In the genomic region with DNA sequence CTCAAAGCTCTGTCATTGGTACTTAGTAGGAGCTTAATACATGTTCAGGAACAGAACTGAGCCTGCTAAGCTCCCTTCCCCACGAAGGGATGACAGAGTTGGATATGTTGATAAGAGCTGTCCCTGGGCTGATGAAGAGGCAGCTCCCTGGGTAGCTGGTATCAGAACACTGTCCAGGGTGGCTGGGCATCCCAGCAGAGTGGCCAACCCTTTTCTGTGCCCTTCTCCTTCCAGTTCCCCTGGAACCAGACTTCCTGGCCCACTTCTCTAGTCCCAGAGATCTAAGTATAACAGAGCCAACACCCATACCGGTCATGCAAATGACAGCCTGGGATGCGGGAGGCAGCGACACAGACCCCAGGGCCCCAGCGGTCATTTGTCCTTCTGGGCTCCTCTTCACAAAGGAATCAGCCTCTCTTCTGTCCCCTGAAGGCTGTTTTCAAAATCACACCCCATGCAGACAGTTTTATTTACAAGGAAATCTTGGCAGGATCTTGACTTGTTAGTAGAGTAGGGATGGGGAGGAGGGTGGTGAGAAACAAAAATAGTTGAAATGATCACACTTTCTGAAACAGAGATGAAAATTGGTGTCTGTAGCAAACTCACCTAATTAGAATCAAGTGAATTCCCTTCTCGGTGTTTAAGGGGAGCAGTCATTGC, we compare ENCODE assay signal across 10 cellular contexts. TPM values are rescaled to one million over a fixed set of nuclear protein-coding genes. Genes with fewer than 3 reads are reported as not detected.
DNase-seq lines count a peak whose midpoint lies in the region; ATAC-seq and TF ChIP-seq lines count a peak whose summit lies in the region.
"Had no signal": no experiment of that assay in that cellular context is flagged by ENCODE, and none has a peak within 500 bp of the region (broad histone marks: within the 10 kb centered on the region; RNA-seq: fewer than 3 reads in every experiment).

No MANE protein-coding gene starts in this region.

- H2BK120ac ChIP-seq in trophoblast cell (ENCODE audit: insufficient read depth, low read length, poor library complexity) = no peak overlapping the region

- peaks cover 31% of the 10 kb centered on the region for H3K27me3 ChIP-seq in CD8-positive, alpha-beta memory T cell (ENCODE audit: insufficient read depth, low read length, poor library complexity, severe bottlenecking)
- H3K27me3 ChIP-seq in trophoblast cell (ENCODE audit: insufficient read depth, low read length) = peaks cover 50% of the 10 kb centered on the region

- H2AFZ ChIP-seq in trophoblast cell (ENCODE audit: insufficient read depth, low read length, poor library complexity) = no peak overlapping the region

- no peak overlapping the region for H2BK5ac ChIP-seq in trophoblast cell (ENCODE audit: low read depth, low read length, poor library complexity)

- H4K12ac ChIP-seq in trophoblast cell (ENCODE audit: low read depth, low read length) = no peak overlapping the region

- no peak overlapping the region for H3K27ac ChIP-seq in CD8-positive, alpha-beta memory T cell (ENCODE audit: low read depth, low read length)
- no peak overlapping the region for H3K27ac ChIP-seq in trophoblast cell (ENCODE audit: low read depth, low read length)
- H3K27ac ChIP-seq: ascending aorta had no signal

- peak overlapping the region; percentile 61 to 92 (median 82) for H3K4me3 Mint-ChIP-seq in CD8-positive, alpha-beta memory T cell
- peak overlapping the region; percentile 72 to 81 (median 77) for H3K4me3 Mint-ChIP-seq in IgD-negative memory B cell
- peak overlapping the region; percentile 90 for H3K4me3 Mint-ChIP-seq in neural crest cell

- DNase-seq in CD8-positive, alpha-beta memory T cell = no peak
- peak; percentile 20 for DNase-seq in dermis blood vessel endothelial cell
- DNase-seq in neural crest cell (ENCODE audit: low read depth, low spot score) = no peak
- no peak for DNase-seq in NCI-H2196 treated with DMSO at 0.1 percent for 48 hours (lab: John Stamatoyannopoulos, UW; ENCODE audit: unreplicated experiment)
- no peak for DNase-seq in trophoblast cell
- DNase-seq: NCI-H345, T1000 had no signal

- WGBS in trophoblast cell (ENCODE audit: extremely low coverage, insufficient coverage, insufficient read length) = no CpG with 5 or more reads among the region's 6 CpGs

- POLR2A ChIA-PET in CD8-positive, alpha-beta memory T cell (lab: Charles Lee) = no interaction called here

- no peaks in the 10 kb centered on the region for H3K36me3 ChIP-seq in CD8-positive, alpha-beta memory T cell (ENCODE audit: insufficient read depth, low read length)
- H3K36me3 ChIP-seq in trophoblast cell (ENCODE audit: control insufficient read depth in 1 of 2, insufficient read depth in 2 of 2, low read length in 2 of 2) = no peaks in the 10 kb centered on the region
- H3K36me3 ChIP-seq: ascending aorta had no signal

- H3K9ac ChIP-seq in trophoblast cell (ENCODE audit: low read length) = no peak overlapping the region

- no peak overlapping the region for H3K23ac ChIP-seq in trophoblast cell (ENCODE audit: low read length)

- no peak overlapping the region for H3K4me3 ChIP-seq in CD8-positive, alpha-beta memory T cell (ENCODE audit: low read length)
- no peak overlapping the region for H3K4me3 ChIP-seq in trophoblast cell (ENCODE audit: low read depth, low read length)

- peak; percentile 41 for TF ChIP-seq CTCF in neural crest cell (conservative IDR thresholded peaks at IDR 0.05)

- no peak overlapping the region for H3K4ac ChIP-seq in trophoblast cell (ENCODE audit: low read depth, low read length)

- no peaks in the 10 kb centered on the region for H3K79me2 ChIP-seq in trophoblast cell (ENCODE audit: control insufficient read depth, insufficient read depth, low read length, poor library complexity)

- peaks cover 0 to 2% (median 0%) of the 10 kb centered on the region in 3 donors for H3K36me3 Mint-ChIP-seq in CD8-positive, alpha-beta memory T cell
- H3K36me3 Mint-ChIP-seq in IgD-negative memory B cell = no peaks in the 10 kb centered on the region
- H3K36me3 Mint-ChIP-seq in neural crest cell (ENCODE audit: low read depth) = no peaks in the 10 kb centered on the region

- peak overlapping the region in 3 of 8 donors; percentile 16 to 65 (median 20) for H3K27ac Mint-ChIP-seq in CD8-positive, alpha-beta memory T cell
- H3K27ac Mint-ChIP-seq in IgD-negative memory B cell = peak overlapping the region in 1 of 3 donors; percentile 30
- no peak overlapping the region for H3K27ac Mint-ChIP-seq in neural crest cell (ENCODE audit: unreplicated experiment)

- no peak overlapping the region for H3K18ac ChIP-seq in trophoblast cell (ENCODE audit: low read length)

- H4K8ac ChIP-seq in trophoblast cell (ENCODE audit: low read depth, low read length) = no peak overlapping the region

- H4K91ac ChIP-seq in trophoblast cell (ENCODE audit: low read depth, low read length) = no peak overlapping the region

- H3K14ac ChIP-seq in trophoblast cell (ENCODE audit: low read length) = no peak overlapping the region

- H3K27me3 Mint-ChIP-seq in CD8-positive, alpha-beta memory T cell = peaks cover 37 to 58% of the 10 kb centered on the region in 2 donors
- H3K27me3 Mint-ChIP-seq in IgD-negative memory B cell = peaks cover 53% of the 10 kb centered on the region
- H3K27me3 Mint-ChIP-seq in neural crest cell (ENCODE audit: low read depth) = peaks cover 77% of the 10 kb centered on the region

- no peak overlapping the region for H2BK12ac ChIP-seq in trophoblast cell (ENCODE audit: low read length)

- no peak overlapping the region for H2AK5ac ChIP-seq in trophoblast cell (ENCODE audit: low read length)

- H3K9me3 ChIP-seq in CD8-positive, alpha-beta memory T cell (ENCODE audit: low read length) = no peaks in the 10 kb centered on the region
- peaks cover 5% of the 10 kb centered on the region for H3K9me3 ChIP-seq in trophoblast cell (ENCODE audit: insufficient read depth, low read depth, low read length)
- H3K9me3 ChIP-seq: ascending aorta had no signal

- H3K4me1 Mint-ChIP-seq in CD8-positive, alpha-beta memory T cell = peaks cover 18 to 30% (median 19%) of the 10 kb centered on the region in 3 donors
- H3K4me1 Mint-ChIP-seq in IgD-negative memory B cell (peaks cover 11 to 14% (median 13%) of the 10 kb centered on the region in 3 donors), neural crest cell (peaks cover 60% of the 10 kb centered on the region)

- peaks cover 13% of the 10 kb centered on the region for H3K4me1 ChIP-seq in CD8-positive, alpha-beta memory T cell (ENCODE audit: insufficient read depth, low read length)
- H3K4me1 ChIP-seq in trophoblast cell (ENCODE audit: control insufficient read depth in 1 of 2, insufficient read depth in 2 of 2, low read length in 2 of 2) = peaks cover 7 to 11% of the 10 kb centered on the region in 2 experiments

- H3K9me3 Mint-ChIP-seq in CD8-positive, alpha-beta memory T cell = no peaks in the 10 kb centered on the region
- no peaks in the 10 kb centered on the region for H3K9me3 Mint-ChIP-seq in IgD-negative memory B cell
- no peaks in the 10 kb centered on the region for H3K9me3 Mint-ChIP-seq in neural crest cell

- CTCF ChIA-PET in CD8-positive, alpha-beta memory T cell (lab: Charles Lee) = interaction anchor here (1.7 kb wide), 1 partner anchor 11 kb away, joined by 8 read pairs; no protein-coding TSS in a partner anchor

- no peak overlapping the region for H3K4me2 ChIP-seq in trophoblast cell (ENCODE audit: low read length)

- ATAC-seq in HG02610 (IDR thresholded peaks at IDR 0.05; ENCODE audit: unreplicated experiment) = no peak

- H3K79me1 ChIP-seq in trophoblast cell (ENCODE audit: low read length) = no peaks in the 10 kb centered on the region

RNA-seq across cellular contexts. Expression of a gene that starts 1.4 kb away (rescaled TPM):
- under 1 TPM; 0.20 to 0.33 TPM for total RNA-seq in CD8-positive, alpha-beta memory T cell
- polyA plus RNA-seq in CD8-positive, alpha-beta memory T cell = not detected
- polyA plus RNA-seq in IgD-negative memory B cell = not detected
- total RNA-seq in dermis blood vessel endothelial cell (0.05 TPM in 1 of 2 replicates, not detected in the other), neural crest cell (17.7 and 18.7 TPM in 2 replicates)
- polyA plus RNA-seq in trophoblast cell (2013) = 0.07 and 0.15 TPM in 2 replicates
- total RNA-seq: ascending aorta had no signal

Comparison
In these comparisons a context has a peak if more than half of its experiments do, and no peak if none do; other contexts are left out.
1. RNA of a gene that starts 1.4 kb away (total RNA-seq): 17.7 to 18.7 TPM in neural crest cell; 0.20 to 0.33 TPM in CD8-positive, alpha-beta memory T cell and 0.05 TPM in dermis blood vessel endothelial cell; every median in the first group is over 10 times any median in the second.
2. Peak in every context shown above with its lines, with median percentiles within 50 percentile points of each other: H3K4me3 Mint-ChIP-seq.